Comparison of ENCODE assay signal across 10 cellular contexts in the genomic region with DNA sequence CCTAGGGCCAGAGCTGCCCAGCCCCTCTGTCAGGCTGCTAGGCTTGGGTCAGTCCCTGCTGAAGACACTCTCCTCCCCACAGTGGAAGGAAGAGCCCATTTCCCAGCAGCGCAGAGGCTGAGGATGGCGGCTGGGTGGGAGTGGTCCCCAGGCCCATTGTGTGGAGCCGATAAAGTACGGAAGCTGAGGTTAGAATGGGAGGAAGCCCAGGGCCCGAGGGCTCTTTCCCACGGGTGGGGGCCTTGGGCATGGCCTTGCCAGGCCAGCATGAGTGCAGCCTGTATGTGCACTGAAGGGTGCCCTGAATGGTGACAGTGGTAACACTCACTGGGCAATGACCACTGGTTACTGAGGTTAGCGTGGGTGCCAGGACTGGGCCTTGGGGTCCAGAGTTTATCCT.
DNase-seq lines count a peak whose midpoint lies in the region; ATAC-seq, FAIRE-seq and TF ChIP-seq lines count a peak whose summit lies in the region.
"Had no signal": no experiment of that assay in that cellular context is flagged by ENCODE, and none has a peak within 500 bp of the region (broad histone marks: within the 10 kb centered on the region; RNA-seq: fewer than 3 reads in every experiment).

No MANE protein-coding gene starts in this region.

- H3K9me3 ChIP-seq in T-helper 17 cell (ENCODE audit: control insufficient read depth, low read length, poor library complexity, severe bottlenecking) (no peaks in the 10 kb centered on the region), ascending aorta (no peaks in the 10 kb centered on the region), HepG2 (ENCODE audit: low read length) (no peaks in the 10 kb centered on the region), stomach (no peaks in the 10 kb centered on the region)
- H3K9me3 ChIP-seq: Caco-2 had no signal

- no peak for FAIRE-seq in HepG2 (lab: Jason Lieb, UNC)

- TF ChIP-seq RAD21 in HepG2 (CRISPR knock-in tag; IDR thresholded peaks at IDR 0.05): no peak

- H3K4me3 ChIP-seq in ascending aorta (no peak overlapping the region), HepG2 (replicated peaks in 1 of 3; ENCODE audit: insufficient read depth in 1 of 3, low read depth in 2 of 3, low read length in 3 of 3) (no peak overlapping the region), stomach (no peak overlapping the region)

- H3K4me3 Mint-ChIP-seq in T-helper 17 cell: no peak overlapping the region
- H3K4me3 Mint-ChIP-seq: IgD-negative memory B cell had no signal

- WGBS in HepG2 (ENCODE audit: low lambda C conversion rate): 91% methylated on average over 7 of the region's 7 CpGs
- WGBS in stomach, 5 donors: 40 to 76% (median 59%) methylated on average over 7 of the region's 7 CpGs

- no peaks in the 10 kb centered on the region for H3K27me3 Mint-ChIP-seq in T-helper 17 cell
- H3K27me3 Mint-ChIP-seq: IgD-negative memory B cell had no signal

- H4K20me1 ChIP-seq in HepG2 (ENCODE audit: insufficient read depth, low read length): no peaks in the 10 kb centered on the region

- no peak overlapping the region for H3K9ac ChIP-seq in HepG2 (ENCODE audit: insufficient read depth, low read depth, low read length)

- peaks cover 39% of the 10 kb centered on the region for H3K4me1 Mint-ChIP-seq in T-helper 17 cell

- TF ChIP-seq EP300 in HepG2 (IDR thresholded peaks at IDR 0.05; ENCODE audit: low read depth in 2 of 2, low read length in 2 of 2) (no peak), HepG2 (CRISPR knock-in tag; IDR thresholded peaks at IDR 0.05; ENCODE audit: borderline replicate concordance) (no peak), stomach (IDR thresholded peaks at IDR 0.05) (no peak)

- in situ Hi-C loops in HepG2 (cut with HindIII; ENCODE audit: extremely low pct_ligation_motif_present, low pct_unique_long_range_greater_than_20kb): no loop called here

- POLR2A ChIA-PET in HepG2 (lab: Yijun Ruan, JAX): interaction anchor here (0.8 to 1.0 kb wide), 2 partner anchors 84 to 143 kb away, joined by 3 read pairs; no protein-coding TSS in a partner anchor

- H3K4me1 ChIP-seq in ascending aorta (peaks cover 11 to 44% of the 10 kb centered on the region in 2 donors), HepG2 (ENCODE audit: insufficient read depth, low read length) (peaks cover 20% of the 10 kb centered on the region), stomach (peaks cover 30 to 93% (median 65%) of the 10 kb centered on the region in 4 donors)
- H3K4me1 ChIP-seq: Caco-2 had no signal

- peak overlapping the region; percentile 74 for H3K27ac Mint-ChIP-seq in T-helper 17 cell

- H3K36me3 Mint-ChIP-seq in T-helper 17 cell (ENCODE audit: low read depth): no peaks in the 10 kb centered on the region

- H3K36me3 ChIP-seq in ascending aorta (peaks cover 14 to 38% of the 10 kb centered on the region in 2 donors), HepG2 (replicated peaks in 1 of 2; ENCODE audit: control insufficient read depth in 1 of 2, insufficient read depth in 2 of 2, low read length in 2 of 2) (peaks cover 5 to 17% of the 10 kb centered on the region in 2 experiments; a peak in 4 of 5 replicates), stomach (peaks cover 7 to 25% (median 23%) of the 10 kb centered on the region in 4 donors)

- DNase-seq in T-helper 17 cell (no peak), ascending aorta (ENCODE audit: low spot score in 2 of 2) (no peak), HepG2 (ENCODE audit: low spot score) (no peak), stomach (no peak), ecto neural progenitor cell (ENCODE audit: low spot score) (no peak), NCI-H2081 (lab: John Stamatoyannopoulos, UW) (no peak), NCI-H774 (lab: John Stamatoyannopoulos, UW) (no peak)
- DNase-seq: Caco-2, NCI-H187 treated with DMSO at 0.1 percent for 48 hours had no signal

- peaks cover 1% of the 10 kb centered on the region for H3K79me2 ChIP-seq in HepG2 (ENCODE audit: insufficient read depth, low read length)

- H3K27ac ChIP-seq in ascending aorta: peak overlapping the region; percentile 68 to 96
- H3K27ac ChIP-seq in HepG2 (ENCODE audit: extremely low read length, insufficient read depth, low read length): no peak overlapping the region
- H3K27ac ChIP-seq in stomach: peak overlapping the region; percentile 12 to 74 (median 66)

- TF ChIP-seq CTCF in ascending aorta (IDR thresholded peaks at IDR 0.05) (no peak), HepG2 (CRISPR knock-in tag; IDR thresholded peaks at IDR 0.05) (no peak), stomach (IDR thresholded peaks at IDR 0.05) (no peak)

- no peaks in the 10 kb centered on the region for H3K27me3 ChIP-seq in ascending aorta
- H3K27me3 ChIP-seq in HepG2 (ENCODE audit: control insufficient read depth in 1 of 2, insufficient read depth in 2 of 2, low read length in 2 of 2): no peaks in the 10 kb centered on the region
- no peaks in the 10 kb centered on the region for H3K27me3 ChIP-seq in stomach

- no TSS peak for BruUV-seq in HepG2 (replicated peaks; lab: Mats Ljungman, UMichigan)

- no peak overlapping the region for H3K4me2 ChIP-seq in HepG2 (ENCODE audit: low read depth, low read length)

- no peak for TF ChIP-seq POLR2A in HepG2 (IDR thresholded peaks at IDR 0.05; ENCODE audit: insufficient read depth in 1 of 2, low read depth in 2 of 2, low read length in 2 of 2)
- no peak for TF ChIP-seq POLR2A in stomach (IDR thresholded peaks at IDR 0.05)

- intact Hi-C loops in ascending aorta (cut with DNase I) (loop anchor here (5.0 kb wide), 1 partner anchor 312 kb away; a partner anchor contains a TSS), HepG2 (cut with micrococcal nuclease; ENCODE audit: unreplicated experiment) (no loop called here), stomach (cut with DNase I; ENCODE audit: low total_unique reads) (loop anchor here (5.0 kb wide), 1 partner anchor 142 kb away; no protein-coding TSS in a partner anchor)

- no peak overlapping the region for H2AFZ ChIP-seq in HepG2 (ENCODE audit: low read length)

- ATAC-seq in T-helper 17 cell (peak; percentile 26), HepG2 (no peak)

- CTCF ChIA-PET in HepG2 (lab: Yijun Ruan, JAX; ENCODE audit: low intra/inter-chr PET ratio, low total read pairs): interaction anchor here (1.3 to 5.9 kb wide), 2 partner anchors 67 to 143 kb away, joined by 8 to 223 read pairs; no protein-coding TSS in a partner anchor

TF ChIP-seq in HepG2, 621 proteins besides CTCF, POLR2A, EP300 and RAD21:
- TF ChIP-seq FOXJ3 (CRISPR knock-in tag; IDR thresholded peaks at IDR 0.05; ENCODE audit: borderline replicate concordance) (no peak), AGO2 (optimal IDR thresholded peaks at IDR 0.05; ENCODE audit: low read depth, low read length) (peak; percentile 49), TAF1 (CRISPR knock-in tag; IDR thresholded peaks at IDR 0.05) (no peak)
